ENCODE assay signal across 23 cellular contexts in the genomic region with DNA sequence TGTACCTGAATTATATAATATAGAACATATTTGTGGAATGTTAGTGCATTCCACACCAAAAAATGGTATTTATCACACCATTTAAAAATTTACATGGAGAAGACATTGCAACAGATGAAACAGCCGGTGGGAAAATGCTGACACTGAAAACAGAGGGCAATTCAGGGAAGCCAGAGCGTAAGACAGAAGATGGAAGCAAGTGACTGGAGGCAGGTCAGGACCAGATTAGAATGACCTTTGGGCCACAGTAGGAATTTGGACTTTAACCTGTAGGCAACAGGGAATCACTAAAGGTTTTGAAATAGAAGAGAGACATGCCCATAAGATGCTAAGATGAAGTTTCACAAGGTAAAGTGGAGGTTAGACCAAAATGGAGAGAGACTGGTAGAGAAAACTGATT.
"Had no signal": no experiment of that assay in that cellular context is flagged by ENCODE, and none has a peak within 500 bp of the region (broad histone marks: within the 10 kb centered on the region; RNA-seq: fewer than 3 reads in every experiment).

No MANE protein-coding gene starts in this region.

- H3K27me3 ChIP-seq: left lung, neutrophil, stomach, transverse colon had no signal

- H3K4me3 Mint-ChIP-seq: endodermal cell; memory B cell; mesothelial cell of epicardium; stimulated activated naive B cell treated with anti-CD40 and anti-IgM and Interleukin-4, amounts not matched to agents 10 μg/mL and 1 μg/mL and 100 μg/mL, for 72 hours had no signal

- DNase-seq: effector CD4-positive, alpha-beta T cell; endodermal cell; erythroblast; foreskin melanocyte; head of caudate nucleus; hippocampal formation; kidney glomerular epithelial cell; left lung; lower lobe of right lung; psoas muscle; retina; stimulated activated CD4-positive, alpha-beta T cell treated with anti-CD3 and anti-CD28 coated beads, Interleukin-2, amount 100 ng/mL, for 24 hours; stimulated activated CD4-positive, alpha-beta T cell treated with anti-CD3 and anti-CD28 coated beads, Interleukin-4, amount 100 ng/mL, for 4 hours; stimulated activated naive B cell treated with anti-CD40 and anti-IgM and Interleukin-4, amounts not matched to agents 10 μg/mL and 1 μg/mL and 100 μg/mL, for 72 hours; stomach; substantia nigra; transverse colon had no signal

- H3K36me3 ChIP-seq: lower lobe of right lung, neutrophil, thoracic aorta had no signal

- H3K27ac Mint-ChIP-seq: endodermal cell; memory B cell; mesothelial cell of epicardium; stimulated activated naive B cell treated with anti-CD40 and anti-IgM and Interleukin-4, amounts not matched to agents 10 μg/mL and 1 μg/mL and 100 μg/mL, for 72 hours had no signal

- H3K27me3 Mint-ChIP-seq: memory B cell; stimulated activated naive B cell treated with anti-CD40 and anti-IgM and Interleukin-4, amounts not matched to agents 10 μg/mL and 1 μg/mL and 100 μg/mL, for 72 hours had no signal

- H3K4me1 Mint-ChIP-seq: mesothelial cell of epicardium had no signal

- H3K4me1 ChIP-seq: left lung, lower lobe of right lung, psoas muscle, stomach, transverse colon had no signal

- ATAC-seq: left lung; lower lobe of right lung; psoas muscle; sciatic nerve; stimulated activated naive B cell treated with anti-CD40 and anti-IgM and Interleukin-4, amounts not matched to agents 10 μg/mL and 1 μg/mL and 100 μg/mL, for 72 hours had no signal

- H3K9me3 ChIP-seq: neutrophil, psoas muscle, stomach, thoracic aorta had no signal

- H3K4me3 ChIP-seq: coronary artery, left lung, lower lobe of right lung, psoas muscle, stomach, thoracic aorta, transverse colon had no signal

- H3K27ac ChIP-seq: coronary artery, left lung, lower lobe of right lung, neutrophil, psoas muscle, stomach, thoracic aorta, transverse colon had no signal
